In the genomic region with DNA sequence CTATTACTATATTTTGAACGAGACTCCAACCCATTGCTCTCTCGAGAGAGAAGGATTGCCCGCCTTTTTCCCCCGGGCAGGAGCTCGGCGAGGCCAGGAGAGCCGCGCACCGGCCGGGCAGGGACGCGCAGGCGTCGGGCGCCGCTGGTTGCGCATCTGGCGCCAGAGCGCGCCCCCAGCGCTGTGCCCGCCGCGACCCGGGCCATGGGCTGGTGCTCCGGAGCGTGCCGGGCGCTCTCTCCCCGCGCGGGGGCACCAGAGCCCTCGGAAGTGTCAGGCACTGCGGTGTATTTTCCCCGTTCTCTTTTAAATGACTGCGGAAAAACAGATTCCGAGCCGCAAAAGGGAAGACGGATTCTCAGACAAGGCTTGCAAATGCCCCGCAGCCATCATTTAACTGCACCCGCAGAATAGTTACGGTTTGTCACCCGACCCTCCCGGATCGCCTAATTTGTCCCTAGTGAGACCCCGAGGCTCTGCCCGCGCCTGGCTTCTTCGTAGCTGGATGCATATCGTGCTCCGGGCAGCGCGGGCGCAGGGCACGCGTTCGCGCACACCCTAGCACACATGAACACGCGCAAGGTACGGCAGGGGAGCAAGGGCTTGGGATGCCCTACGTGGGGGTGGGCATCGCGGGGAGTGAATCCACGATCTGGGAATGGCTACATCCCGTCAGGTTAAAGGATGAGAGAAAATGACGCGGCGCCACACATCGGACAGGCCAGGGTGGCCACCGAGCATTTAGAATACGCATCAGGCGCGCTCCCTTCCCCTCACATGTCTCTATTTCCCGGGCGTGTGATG, we compare ENCODE assay signal across 8 cellular contexts. TPM values are rescaled to one million over a fixed set of nuclear protein-coding genes. Genes with fewer than 3 reads are reported as not detected.
DNase-seq lines count a peak whose midpoint lies in the region; ATAC-seq and TF ChIP-seq lines count a peak whose summit lies in the region.

No MANE protein-coding gene starts in this region.

- peaks cover 58% of the 10 kb centered on the region for H3K27me3 Mint-ChIP-seq in activated naive CD4-positive, alpha-beta T cell treated with anti-CD3 and anti-CD28 coated beads, Interleukin-2, amount 10 ng/mL, durations not matched to agents 7 days and 5 days

- H3K9me3 ChIP-seq in A673 (ENCODE audit: low read depth, low read length, poor library complexity, severe bottlenecking) (no peaks in the 10 kb centered on the region), vagina (no peaks in the 10 kb centered on the region)

- peak overlapping the region; percentile 23 for H3K4me3 Mint-ChIP-seq in activated naive CD4-positive, alpha-beta T cell treated with anti-CD3 and anti-CD28 coated beads, Interleukin-2, amount 10 ng/mL, durations not matched to agents 7 days and 5 days

- CTCF ChIA-PET in A673 (lab: Charles Lee) = no interaction called here
- CTCF ChIA-PET in activated naive CD4-positive, alpha-beta T cell treated with anti-CD3 and anti-CD28 coated beads, Interleukin-2, amount 10 ng/mL, durations not matched to agents 7 days and 5 days (lab: Charles Lee) = no interaction called here

- H3K9me3 Mint-ChIP-seq in activated naive CD4-positive, alpha-beta T cell treated with anti-CD3 and anti-CD28 coated beads, Interleukin-2, amount 10 ng/mL, durations not matched to agents 7 days and 5 days = no peaks in the 10 kb centered on the region

- H3K36me3 Mint-ChIP-seq in activated naive CD4-positive, alpha-beta T cell treated with anti-CD3 and anti-CD28 coated beads, Interleukin-2, amount 10 ng/mL, durations not matched to agents 7 days and 5 days = no peaks in the 10 kb centered on the region

- intact Hi-C loops in A673 (cut with micrococcal nuclease; ENCODE audit: unreplicated experiment) (loop anchor here (10.0 kb wide), 1 partner anchor 286 kb away; no protein-coding TSS in a partner anchor), vagina (cut with DNase I) (no loop called here)

- DNase-seq in A673 (ENCODE audit: low spot score) (peak; percentile 77), GM13977 (ENCODE audit: low spot score) (peak; percentile 79), NCI-H2227 treated with DMSO at 0.1 percent for 48 hours (lab: John Stamatoyannopoulos, UW) (peak; percentile 74), glomerular visceral epithelial cell (ENCODE audit: extremely low spot score) (peak; percentile 18), occipital lobe (lab: John Stamatoyannopoulos, UW) (peak; percentile 80), vagina (ENCODE audit: extremely low spot score in 2 of 2) (no peak)
- DNase-seq in activated naive CD4-positive, alpha-beta T cell treated with anti-CD3 and anti-CD28 coated beads, Interleukin-2, amount 10 ng/mL, durations not matched to agents 7 days and 5 days = peak; percentile 32

- H3K36me3 ChIP-seq in A673 (ENCODE audit: insufficient read depth, low read length, poor library complexity, severe bottlenecking) (no peaks in the 10 kb centered on the region), vagina (no peaks in the 10 kb centered on the region)

- peaks cover 5% of the 10 kb centered on the region for H3K4me1 ChIP-seq in A673 (ENCODE audit: insufficient read depth, low read length, poor library complexity, severe bottlenecking)
- no peaks in the 10 kb centered on the region for H3K4me1 ChIP-seq in vagina

- H3K27ac ChIP-seq in A673 (ENCODE audit: low read depth, low read length, poor library complexity, severe bottlenecking) (no peak overlapping the region), vagina (peak overlapping the region; percentile 82)

- TF ChIP-seq CTCF in A673 (conservative IDR thresholded peaks at IDR 0.05; ENCODE audit: low read depth, low read length) = peak; percentile 55
- TF ChIP-seq CTCF in GM13977 (IDR thresholded peaks at IDR 0.05; ENCODE audit: extremely low read depth, insufficient read depth, missing control alignments) = peak; percentile 56
- peak in 1 of 3 experiments; percentile 29 for TF ChIP-seq CTCF in vagina (IDR thresholded peaks at IDR 0.05)

- H3K4me3 ChIP-seq in A673 (ENCODE audit: low read depth, low read length, poor library complexity, severe bottlenecking) = peak overlapping the region; percentile 31
- H3K4me3 ChIP-seq in vagina = peak overlapping the region; percentile 64 to 65

- H3K27me3 ChIP-seq in A673 (replicated peaks; ENCODE audit: insufficient read depth, low read depth, low read length, poor library complexity) (peaks cover 76% of the 10 kb centered on the region), vagina (no peaks in the 10 kb centered on the region)

- in situ Hi-C loops in GM13977 (cut with MboI; ENCODE audit: low pct_unique_long_range_greater_than_20kb, low sequenced_read_pairs, unreplicated experiment) = no loop called here

- BruUV-seq in A673 (replicated peaks; lab: Mats Ljungman, UMichigan) = no TSS peak

- no peak overlapping the region for H3K27ac Mint-ChIP-seq in activated naive CD4-positive, alpha-beta T cell treated with anti-CD3 and anti-CD28 coated beads, Interleukin-2, amount 10 ng/mL, durations not matched to agents 7 days and 5 days

- peaks cover 5% of the 10 kb centered on the region for H3K4me1 Mint-ChIP-seq in activated naive CD4-positive, alpha-beta T cell treated with anti-CD3 and anti-CD28 coated beads, Interleukin-2, amount 10 ng/mL, durations not matched to agents 7 days and 5 days

- ATAC-seq in HG02970 (IDR thresholded peaks at IDR 0.05; ENCODE audit: low FRiP score, unreplicated experiment) = peak; percentile 61

- POLR2A ChIA-PET in A673 (lab: Charles Lee; ENCODE audit: low non-redundant PET) = no interaction called here

- no peak for TF ChIP-seq POLR2A in vagina (IDR thresholded peaks at IDR 0.05)

RNA-seq across cellular contexts. Expression of a gene that starts 1.1 kb away (rescaled TPM):
- 0.04 and 0.06 TPM in 2 replicates for total RNA-seq in A673 (2021)
- total RNA-seq in occipital lobe = 266 TPM
- 16.0 TPM for total RNA-seq in vagina

Comparison
In these comparisons a context has a peak if more than half of its experiments do, and no peak if none do; other contexts are left out.
1. DNase-seq: peak in A673 (single experiment), GM13977 (single experiment), NCI-H2227 treated with DMSO at 0.1 percent for 48 hours (single experiment), activated naive CD4-positive, alpha-beta T cell treated with anti-CD3 and anti-CD28 coated beads, Interleukin-2, amount 10 ng/mL, durations not matched to agents 7 days and 5 days (single experiment), glomerular visceral epithelial cell (single experiment) and occipital lobe (single experiment); none in vagina (0 of 2).
2. RNA of a gene that starts 1.1 kb away (total RNA-seq): 266 TPM in occipital lobe (single experiment) and 16.0 TPM in vagina (single experiment); 0.04 to 0.06 TPM in A673; every median in the first group is over 10 times any median in the second.